Comparison of ENCODE assay signal across 16 cellular contexts in genomic region chr2:48551548-48551947, GRCh38. TPM values are rescaled to one million over a fixed set of nuclear protein-coding genes. Genes with fewer than 3 reads are reported as not detected.
DNase-seq lines count a peak whose midpoint lies in the region; ATAC-seq and TF ChIP-seq lines count a peak whose summit lies in the region.
"Had no signal": no experiment of that assay in that cellular context is flagged by ENCODE, and none has a peak within 500 bp of the region (broad histone marks: within the 10 kb centered on the region; RNA-seq: fewer than 3 reads in every experiment).

No MANE protein-coding gene starts in this region.

- H3K36me3 Mint-ChIP-seq in glutamatergic neuron (ENCODE audit: unreplicated experiment) = peaks cover 10% of the 10 kb centered on the region

- no peak overlapping the region for H3K4ac ChIP-seq in IMR-90 (ENCODE audit: low read depth, low read length)

- H3K18ac ChIP-seq in IMR-90 (ENCODE audit: low read depth, low read length) = no peak overlapping the region

- no CpG with 5 or more reads among the region's 4 CpGs for WGBS in IMR-90 (ENCODE audit: extremely low coverage in 2 of 2, insufficient read length in 1 of 2), 2 experiments
- 45 to 79% methylated on average over 3 to 4 of the region's 4 CpGs for WGBS in esophagus squamous epithelium, 2 donors

- no peak overlapping the region for H3K56ac ChIP-seq in IMR-90 (ENCODE audit: extremely low read depth, insufficient read depth, low read length)

- no peak overlapping the region for H2BK120ac ChIP-seq in IMR-90 (ENCODE audit: low read depth, low read length)

- intact Hi-C loops in IMR-90 (cut with micrococcal nuclease) (no loop called here), esophagus squamous epithelium (cut with DNase I) (no loop called here)

- no peak overlapping the region for H3K27ac Mint-ChIP-seq in glutamatergic neuron (ENCODE audit: unreplicated experiment)

- no peak overlapping the region for H2BK15ac ChIP-seq in IMR-90 (ENCODE audit: low read depth, low read length)

- no peak overlapping the region for H2AK9ac ChIP-seq in IMR-90 (replicated peaks; ENCODE audit: low read depth, low read length, poor library complexity)

- H3K9me3 Mint-ChIP-seq in glutamatergic neuron (ENCODE audit: unreplicated experiment) = peaks cover 11% of the 10 kb centered on the region

- no peak overlapping the region for H3K4me3 ChIP-seq in IMR-90 (ENCODE audit: insufficient read depth, low read depth, low read length)
- no peak overlapping the region for H3K4me3 ChIP-seq in esophagus squamous epithelium
- no peak overlapping the region for H3K4me3 ChIP-seq in parathyroid adenoma (ENCODE audit: low read depth, low read length)

- no peak overlapping the region for H3K14ac ChIP-seq in IMR-90 (replicated peaks; ENCODE audit: low read depth, low read length)

- H3K79me1 ChIP-seq in IMR-90 (ENCODE audit: low read depth in 1 of 2, low read length in 2 of 2) = peaks cover 4 to 5% of the 10 kb centered on the region in 2 experiments; a peak in 3 of 4 replicates

- H3K4me1 ChIP-seq in IMR-90 (ENCODE audit: control insufficient read depth, insufficient read depth, low read length) (peaks cover 3% of the 10 kb centered on the region), esophagus squamous epithelium (peaks cover 0 to 49% (median 27%) of the 10 kb centered on the region in 3 donors), parathyroid adenoma (peaks cover 29% of the 10 kb centered on the region)

- 0 out of 2 replicates have a peak, but pooled peaks cover 1% of the 10 kb centered on the region for H3K36me3 ChIP-seq in IMR-90 (ENCODE audit: control insufficient read depth, insufficient read depth, low read length)
- no peaks in the 10 kb centered on the region for H3K36me3 ChIP-seq in esophagus squamous epithelium
- no peaks in the 10 kb centered on the region for H3K36me3 ChIP-seq in parathyroid adenoma (ENCODE audit: control insufficient read depth, insufficient read depth, low read length)

- no peak overlapping the region for H3K4me2 ChIP-seq in IMR-90 (ENCODE audit: low read depth, low read length)
- H3K4me2 ChIP-seq in parathyroid adenoma (ENCODE audit: low read length) = no peak overlapping the region

- no peak overlapping the region for H4K8ac ChIP-seq in IMR-90 (ENCODE audit: low read depth in 2 of 2, low read length in 2 of 2)

- CTCF ChIA-PET in IMR-90 (lab: Yijun Ruan, JAX) = no interaction called here

- BruUV-seq in IMR-90 (replicated peaks; lab: Mats Ljungman, UMichigan) = no TSS peak

- H2AFZ ChIP-seq in IMR-90 (replicated peaks; ENCODE audit: low read length, poor library complexity) (no peak overlapping the region), parathyroid adenoma (no peak overlapping the region)

- H4K5ac ChIP-seq in IMR-90 (ENCODE audit: low read depth, low read length) = no peak overlapping the region

- in situ Hi-C loops in IMR-90 (cut with MboI; ENCODE audit: low sequenced_read_pairs) = no loop called here

- no peak overlapping the region for H3K27ac ChIP-seq in IMR-90 (ENCODE audit: insufficient read depth, low read length)
- peak overlapping the region in 3 of 4 donors; percentile 21 to 66 (median 29) for H3K27ac ChIP-seq in esophagus squamous epithelium
- H3K27ac ChIP-seq in parathyroid adenoma = peak overlapping the region; percentile 85
- H3K27ac ChIP-seq: C4-2B had no signal

- H3K4me3 Mint-ChIP-seq in glutamatergic neuron (ENCODE audit: unreplicated experiment) = no peak overlapping the region

- ATAC-seq in IMR-90 (ENCODE audit: low read depth) (no peak), GM19351 (IDR thresholded peaks at IDR 0.05; ENCODE audit: unreplicated experiment) (no peak), HG02610 (IDR thresholded peaks at IDR 0.05; ENCODE audit: unreplicated experiment) (no peak)

- peaks cover 2% of the 10 kb centered on the region for H3K79me2 ChIP-seq in parathyroid adenoma

- no peak overlapping the region for H2BK5ac ChIP-seq in IMR-90 (ENCODE audit: low read depth, low read length, poor library complexity, severe bottlenecking)

- H2AK5ac ChIP-seq in IMR-90 (ENCODE audit: low read depth, low read length) = no peak overlapping the region

- H3K27me3 ChIP-seq in IMR-90 (ENCODE audit: control insufficient read depth, insufficient read depth, low read length) (no peaks in the 10 kb centered on the region), esophagus squamous epithelium (no peaks in the 10 kb centered on the region), parathyroid adenoma (ENCODE audit: control insufficient read depth, insufficient read depth, low read length) (no peaks in the 10 kb centered on the region)

- TF ChIP-seq POLR2A in IMR-90 (IDR thresholded peaks at IDR 0.05; ENCODE audit: low read depth, low read length) (no peak), esophagus squamous epithelium (IDR thresholded peaks at IDR 0.05) (no peak)

- no peak overlapping the region for H4K91ac ChIP-seq in IMR-90 (ENCODE audit: insufficient read depth, low read depth, low read length)

- H2BK20ac ChIP-seq in IMR-90 (ENCODE audit: low read depth, low read length) = no peak overlapping the region

- peaks cover 6% of the 10 kb centered on the region for H3K9me1 ChIP-seq in IMR-90 (ENCODE audit: insufficient read depth, low read length)

- no peak for TF ChIP-seq RAD21 in IMR-90 (IDR thresholded peaks at IDR 0.05; ENCODE audit: low read length)

- no peaks in the 10 kb centered on the region for H3K9me3 ChIP-seq in IMR-90 (ENCODE audit: control insufficient read depth, insufficient read depth, low read length)
- no peaks in the 10 kb centered on the region for H3K9me3 ChIP-seq in esophagus squamous epithelium
- no peaks in the 10 kb centered on the region for H3K9me3 ChIP-seq in parathyroid adenoma (ENCODE audit: control insufficient read depth, low read length)

- TF ChIP-seq CTCF in IMR-90 (conservative IDR thresholded peaks at IDR 0.05; ENCODE audit: low read depth, low read length) (no peak), esophagus squamous epithelium (IDR thresholded peaks at IDR 0.05) (no peak), parathyroid adenoma (IDR thresholded peaks at IDR 0.05) (no peak), glutamatergic neuron (IDR thresholded peaks at IDR 0.05; ENCODE audit: partially characterized antibody, unreplicated experiment) (no peak)

- dilution Hi-C loops in IMR-90 (cut with HindIII; ENCODE audit: low sequenced_read_pairs, unreplicated experiment) = no loop called here

- H3K9ac ChIP-seq in IMR-90 (ENCODE audit: low read depth, low read length) (no peak overlapping the region), parathyroid adenoma (no peak overlapping the region)

- H4K20me1 ChIP-seq in IMR-90 (ENCODE audit: insufficient read depth, low read length) = no peaks in the 10 kb centered on the region

- POLR2A ChIA-PET in IMR-90 (lab: Charles Lee; ENCODE audit: unreplicated experiment) = no interaction called here

- DNase-seq in IMR-90 (peak; percentile 40), astrocyte of the hippocampus (ENCODE audit: low read depth, low spot score) (peak; percentile 79), esophagus squamous epithelium (lab: John Stamatoyannopoulos, UW) (no peak), NCI-H345 (lab: John Stamatoyannopoulos, UW) (no peak), glutamatergic neuron (no peak)
- DNase-seq: DMS53, HCEC 1CT, NCI-H1048, NCI-H146, NCI-H2227 treated with DMSO at 0.1 percent for 48 hours, NCI-H526 treated with DMSO at 0.1 percent for 48 hours had no signal

- H3K27me3 Mint-ChIP-seq in glutamatergic neuron (ENCODE audit: unreplicated experiment) = peaks cover 3% of the 10 kb centered on the region

- no peak overlapping the region for H3K23ac ChIP-seq in IMR-90 (ENCODE audit: low read depth, low read length)

- H3K4me1 Mint-ChIP-seq in glutamatergic neuron (ENCODE audit: low read depth, unreplicated experiment) = no peaks in the 10 kb centered on the region

TF ChIP-seq in IMR-90, 13 proteins besides CTCF, POLR2A, EP300 and RAD21:
- TF ChIP-seq CEBPB (IDR thresholded peaks at IDR 0.05; ENCODE audit: low read depth, low read length) = no peak
- no peak for TF ChIP-seq RCOR1 (IDR thresholded peaks at IDR 0.05; ENCODE audit: insufficient replicate concordance, low read length)
- TF ChIP-seq MXI1 (IDR thresholded peaks at IDR 0.05; ENCODE audit: borderline replicate concordance, low read depth, low read length) = no peak
- no peak for TF ChIP-seq USF2 (IDR thresholded peaks at IDR 0.05; ENCODE audit: low read depth, low read length)
- TF ChIP-seq, protein P1, sequence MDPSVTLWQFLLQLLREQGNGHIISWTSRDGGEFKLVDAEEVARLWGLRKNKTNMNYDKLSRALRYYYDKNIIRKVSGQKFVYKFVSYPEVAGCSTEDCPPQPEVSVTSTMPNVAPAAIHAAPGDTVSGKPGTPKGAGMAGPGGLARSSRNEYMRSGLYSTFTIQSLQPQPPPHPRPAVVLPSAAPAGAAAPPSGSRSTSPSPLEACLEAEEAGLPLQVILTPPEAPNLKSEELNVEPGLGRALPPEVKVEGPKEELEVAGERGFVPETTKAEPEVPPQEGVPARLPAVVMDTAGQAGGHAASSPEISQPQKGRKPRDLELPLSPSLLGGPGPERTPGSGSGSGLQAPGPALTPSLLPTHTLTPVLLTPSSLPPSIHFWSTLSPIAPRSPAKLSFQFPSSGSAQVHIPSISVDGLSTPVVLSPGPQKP (IDR thresholded peaks at IDR 0.05; ENCODE audit: borderline replicate concordance, low read depth, low read length) = no peak
- no peak for TF ChIP-seq FOS (IDR thresholded peaks at IDR 0.05; ENCODE audit: low read depth, low read length)
- TF ChIP-seq SMC3 (IDR thresholded peaks at IDR 0.05; ENCODE audit: low read depth, low read length) = no peak
- no peak for TF ChIP-seq NFE2L2 (IDR thresholded peaks at IDR 0.05; ENCODE audit: low read depth, low read length)
- TF ChIP-seq MAFK (IDR thresholded peaks at IDR 0.05; ENCODE audit: low read depth, low read length) = no peak
- no peak for TF ChIP-seq RFX5 (IDR thresholded peaks at IDR 0.05; ENCODE audit: low read depth, low read length)
- TF ChIP-seq MAZ (IDR thresholded peaks at IDR 0.05; ENCODE audit: borderline replicate concordance, low read depth, low read length) = no peak
- TF ChIP-seq CHD1 (IDR thresholded peaks at IDR 0.05; ENCODE audit: low read depth, low read length) = no peak
- TF ChIP-seq BHLHE40 (IDR thresholded peaks at IDR 0.05; ENCODE audit: low read depth, low read length) = no peak

RNA-seq across cellular contexts. Expression of gene STON1, which starts 21.6 kb away (rescaled TPM):
- total RNA-seq in IMR-90 (2012; rRNA removed) (5.7 and 6.9 TPM in 2 replicates), esophagus squamous epithelium (10 to 100 TPM in 1 of 4 donors, 1 to 10 TPM in 3; 2.0 to 37.2 (median 6.9) TPM), glutamatergic neuron (ENCODE audit: unreplicated experiment) (4.2 TPM)
- 3.1 and 4.0 TPM in 2 replicates for polyA plus RNA-seq in IMR-90 (2012; rRNA removed)
- polyA plus RNA-seq in IMR-90 (2012; cell fraction: cytosol; rRNA removed) = 1.1 and 1.2 TPM in 2 replicates
- 1.3 and 5.6 TPM in 2 replicates for polyA plus RNA-seq in IMR-90 (2012; cell fraction: nucleus; rRNA removed; ENCODE audit: low replicate concordance)
- total RNA-seq: HT-29 had no signal

Comparison
In these comparisons a context has a peak if more than half of its experiments do, and no peak if none do; other contexts are left out.
1. DNase-seq: peak in IMR-90 (single experiment) and astrocyte of the hippocampus (single experiment); none in esophagus squamous epithelium (single experiment), NCI-H345 (single experiment) and glutamatergic neuron (single experiment).